18 cellular contexts compared by ENCODE assay signal in genomic region chr10:8326702-8327423, GRCh38.
DNase-seq lines count a peak whose midpoint lies in the region; ATAC-seq and TF ChIP-seq lines count a peak whose summit lies in the region.
"Had no signal": no experiment of that assay in that cellular context is flagged by ENCODE, and none has a peak within 500 bp of the region (broad histone marks: within the 10 kb centered on the region; RNA-seq: fewer than 3 reads in every experiment).

No MANE protein-coding gene starts in this region.

- CTCF ChIA-PET in activated CD8-positive, alpha-beta memory T cell treated with anti-CD3 and anti-CD28 coated beads, Interleukin-2, amount 10 ng/mL, durations not matched to agents 7 days and 5 days (lab: Charles Lee) = no interaction called here
- CTCF ChIA-PET in HEK293 (lab: Yijun Ruan, JAX) = interaction anchor here (0.6 to 0.7 kb wide), 2 partner anchors 257 to 883 kb away, joined by 3 to 4 read pairs; no protein-coding TSS in a partner anchor
- CTCF ChIA-PET in naive thymus-derived CD4-positive, alpha-beta T cell (lab: Charles Lee) = no interaction called here

- no peak for ATAC-seq in activated CD8-positive, alpha-beta memory T cell treated with anti-CD3 and anti-CD28 coated beads, Interleukin-2, amount 10 ng/mL, durations not matched to agents 7 days and 5 days
- no peak for ATAC-seq in naive thymus-derived CD4-positive, alpha-beta T cell
- ATAC-seq in HG03097 (IDR thresholded peaks at IDR 0.05; ENCODE audit: low FRiP score, unreplicated experiment) = no peak
- ATAC-seq: A549 had no signal

- H3K9me3 Mint-ChIP-seq in activated CD8-positive, alpha-beta memory T cell treated with anti-CD3 and anti-CD28 coated beads, Interleukin-2, amount 10 ng/mL, durations not matched to agents 7 days and 5 days (ENCODE audit: low read depth) = no peaks in the 10 kb centered on the region
- H3K9me3 Mint-ChIP-seq in T-helper 2 cell treated with Interferon-gamma antibody and Interleukin-4, amounts not matched to agents 5 μg/mL and 100 μg/mL, for 36 hours = no peaks in the 10 kb centered on the region
- H3K9me3 Mint-ChIP-seq in naive thymus-derived CD4-positive, alpha-beta T cell = no peaks in the 10 kb centered on the region

- peaks cover 15% of the 10 kb centered on the region for H3K36me3 Mint-ChIP-seq in activated CD8-positive, alpha-beta memory T cell treated with anti-CD3 and anti-CD28 coated beads, Interleukin-2, amount 10 ng/mL, durations not matched to agents 7 days and 5 days
- H3K36me3 Mint-ChIP-seq in T-helper 2 cell treated with Interferon-gamma antibody and Interleukin-4, amounts not matched to agents 5 μg/mL and 100 μg/mL, for 36 hours (ENCODE audit: low read depth) = peaks cover 10% of the 10 kb centered on the region
- H3K36me3 Mint-ChIP-seq in naive thymus-derived CD4-positive, alpha-beta T cell = peaks cover 0 to 11% (median 0%) of the 10 kb centered on the region in 5 donors

- no peak for DNase-seq in activated CD8-positive, alpha-beta memory T cell treated with anti-CD3 and anti-CD28 coated beads, Interleukin-2, amount 10 ng/mL, durations not matched to agents 7 days and 5 days
- no peak for DNase-seq in activated CD8-positive, alpha-beta memory T cell treated with anti-CD3 and anti-CD28 coated beads, Interleukin-2, amount 50 U/mL, for 48 hours
- no peak for DNase-seq in T-helper 2 cell treated with Interferon-gamma antibody and Interleukin-4, amounts not matched to agents 5 μg/mL and 100 μg/mL, for 36 hours (ENCODE audit: low spot score)
- DNase-seq in naive thymus-derived CD4-positive, alpha-beta T cell = no peak
- DNase-seq in NCI-H2227 (lab: John Stamatoyannopoulos, UW; ENCODE audit: unreplicated experiment) (no peak), suprapubic skin (ENCODE audit: low spot score in 2 of 2) (no peak)
- DNase-seq: DMS79 treated with DMSO at 0.1 percent for 48 hours, GDM1, GOT3, NCI-H187 treated with DMSO at 0.1 percent for 48 hours, NCI-H2171 treated with DMSO at 0.1 percent for 48 hours, NCI-H510A treated with DMSO at 0.1 percent for 48 hours, Peyer's patch, SHP77 had no signal

- POLR2A ChIA-PET in HEK293 (lab: Yijun Ruan, JAX) = no interaction called here
- POLR2A ChIA-PET in naive thymus-derived CD4-positive, alpha-beta T cell (lab: Charles Lee) = no interaction called here

- H3K9me3 ChIP-seq in HEK293 (ENCODE audit: control insufficient read depth, insufficient read depth, low read depth, low read length) = no peaks in the 10 kb centered on the region
- no peaks in the 10 kb centered on the region for H3K9me3 ChIP-seq in naive thymus-derived CD4-positive, alpha-beta T cell (ENCODE audit: control insufficient read depth in 2 of 3, low read length in 3 of 3)
- no peaks in the 10 kb centered on the region for H3K9me3 ChIP-seq in suprapubic skin
- H3K9me3 ChIP-seq: A549, Peyer's patch had no signal

- H3K4me1 Mint-ChIP-seq in activated CD8-positive, alpha-beta memory T cell treated with anti-CD3 and anti-CD28 coated beads, Interleukin-2, amount 10 ng/mL, durations not matched to agents 7 days and 5 days = peaks cover 63% of the 10 kb centered on the region
- peaks cover 87% of the 10 kb centered on the region for H3K4me1 Mint-ChIP-seq in T-helper 2 cell treated with Interferon-gamma antibody and Interleukin-4, amounts not matched to agents 5 μg/mL and 100 μg/mL, for 36 hours (ENCODE audit: low read depth)
- H3K4me1 Mint-ChIP-seq in naive thymus-derived CD4-positive, alpha-beta T cell = peaks cover 22 to 67% (median 37%) of the 10 kb centered on the region in 7 donors

- H3K4me3 Mint-ChIP-seq in activated CD8-positive, alpha-beta memory T cell treated with anti-CD3 and anti-CD28 coated beads, Interleukin-2, amount 10 ng/mL, durations not matched to agents 7 days and 5 days = no peak overlapping the region
- H3K4me3 Mint-ChIP-seq in T-helper 2 cell treated with Interferon-gamma antibody and Interleukin-4, amounts not matched to agents 5 μg/mL and 100 μg/mL, for 36 hours = peak overlapping the region; percentile 75
- peak overlapping the region in 9 of 10 donors; percentile 2 to 56 (median 27) for H3K4me3 Mint-ChIP-seq in naive thymus-derived CD4-positive, alpha-beta T cell

- H3K27me3 Mint-ChIP-seq in activated CD8-positive, alpha-beta memory T cell treated with anti-CD3 and anti-CD28 coated beads, Interleukin-2, amount 10 ng/mL, durations not matched to agents 7 days and 5 days = no peaks in the 10 kb centered on the region
- no peaks in the 10 kb centered on the region for H3K27me3 Mint-ChIP-seq in T-helper 2 cell treated with Interferon-gamma antibody and Interleukin-4, amounts not matched to agents 5 μg/mL and 100 μg/mL, for 36 hours (ENCODE audit: low read depth)
- H3K27me3 Mint-ChIP-seq in naive thymus-derived CD4-positive, alpha-beta T cell = peaks cover 0 to 14% (median 0%) of the 10 kb centered on the region in 5 donors

- H3K27ac Mint-ChIP-seq in activated CD8-positive, alpha-beta memory T cell treated with anti-CD3 and anti-CD28 coated beads, Interleukin-2, amount 10 ng/mL, durations not matched to agents 7 days and 5 days = peak overlapping the region; percentile 73
- H3K27ac Mint-ChIP-seq in T-helper 2 cell treated with Interferon-gamma antibody and Interleukin-4, amounts not matched to agents 5 μg/mL and 100 μg/mL, for 36 hours = peak overlapping the region; percentile 90
- H3K27ac Mint-ChIP-seq in naive thymus-derived CD4-positive, alpha-beta T cell = peak overlapping the region in 3 of 9 donors; percentile 28 to 71 (median 43)

- intact Hi-C loops in naive thymus-derived CD4-positive, alpha-beta T cell (cut with micrococcal nuclease) = no loop called here

- H3K4me1 ChIP-seq in HEK293 (ENCODE audit: control insufficient read depth, insufficient read depth, low read length) (peaks cover 20% of the 10 kb centered on the region), suprapubic skin (peaks cover under 1% of the 10 kb centered on the region)
- H3K4me1 ChIP-seq in naive thymus-derived CD4-positive, alpha-beta T cell (ENCODE audit: control insufficient read depth in 2 of 2, insufficient read depth in 2 of 2, low read length in 2 of 2) = peaks cover 4 to 12% of the 10 kb centered on the region in 2 donors
- H3K4me1 ChIP-seq: A549, Peyer's patch had no signal

- TF ChIP-seq POLR2A in suprapubic skin (IDR thresholded peaks at IDR 0.05) = no peak

- TF ChIP-seq CTCF in HEK293 (tag by site-specific recombination; IDR thresholded peaks at IDR 0.05) = no peak
- no peak for TF ChIP-seq CTCF in suprapubic skin (IDR thresholded peaks at IDR 0.05)

- 66% methylated on average over 9 of the region's 9 CpGs for WGBS in suprapubic skin

- no peaks in the 10 kb centered on the region for H3K27me3 ChIP-seq in naive thymus-derived CD4-positive, alpha-beta T cell (ENCODE audit: control insufficient read depth in 2 of 2, insufficient read depth in 2 of 2, low read length in 2 of 2)
- H3K27me3 ChIP-seq in suprapubic skin = peaks cover 10% of the 10 kb centered on the region
- H3K27me3 ChIP-seq: Peyer's patch had no signal

- no peaks in the 10 kb centered on the region for H3K36me3 ChIP-seq in HEK293 (ENCODE audit: control insufficient read depth in 2 of 2, insufficient read depth in 1 of 2, low read length in 2 of 2)
- no peaks in the 10 kb centered on the region for H3K36me3 ChIP-seq in naive thymus-derived CD4-positive, alpha-beta T cell (ENCODE audit: control insufficient read depth in 2 of 3, insufficient read depth in 3 of 3, low read length in 3 of 3)
- H3K36me3 ChIP-seq in suprapubic skin = no peaks in the 10 kb centered on the region
- H3K36me3 ChIP-seq: Peyer's patch had no signal

- no peak for TF ChIP-seq EP300 in suprapubic skin (IDR thresholded peaks at IDR 0.05)

- no peak overlapping the region for H3K4me3 ChIP-seq in HEK293 (ENCODE audit: low read depth, low read length)
- H3K4me3 ChIP-seq in naive thymus-derived CD4-positive, alpha-beta T cell (ENCODE audit: low read length) = no peak overlapping the region
- no peak overlapping the region for H3K4me3 ChIP-seq in suprapubic skin
- H3K4me3 ChIP-seq: A549, Peyer's patch had no signal

- H3K27ac ChIP-seq in HEK293 (ENCODE audit: extremely low read depth, low read depth, low read length) = no peak overlapping the region
- no peak overlapping the region for H3K27ac ChIP-seq in naive thymus-derived CD4-positive, alpha-beta T cell (ENCODE audit: low read depth, low read length)
- no peak overlapping the region for H3K27ac ChIP-seq in suprapubic skin
- H3K27ac ChIP-seq: A549, KMS-11, Peyer's patch had no signal

TF ChIP-seq in HEK293, 187 proteins besides CTCF, POLR2A, EP300 and RAD21 (continues in another document):
- TF ChIP-seq, protein P1, sequence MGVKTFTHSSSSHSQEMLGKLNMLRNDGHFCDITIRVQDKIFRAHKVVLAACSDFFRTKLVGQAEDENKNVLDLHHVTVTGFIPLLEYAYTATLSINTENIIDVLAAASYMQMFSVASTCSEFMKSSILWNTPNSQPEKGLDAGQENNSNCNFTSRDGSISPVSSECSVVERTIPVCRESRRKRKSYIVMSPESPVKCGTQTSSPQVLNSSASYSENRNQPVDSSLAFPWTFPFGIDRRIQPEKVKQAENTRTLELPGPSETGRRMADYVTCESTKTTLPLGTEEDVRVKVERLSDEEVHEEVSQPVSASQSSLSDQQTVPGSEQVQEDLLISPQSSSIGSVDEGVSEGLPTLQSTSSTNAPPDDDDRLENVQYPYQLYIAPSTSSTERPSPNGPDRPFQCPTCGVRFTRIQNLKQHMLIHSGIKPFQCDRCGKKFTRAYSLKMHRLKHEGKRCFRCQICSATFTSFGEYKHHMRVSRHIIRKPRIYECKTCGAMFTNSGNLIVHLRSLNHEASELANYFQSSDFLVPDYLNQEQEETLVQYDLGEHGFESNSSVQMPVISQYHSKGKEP (tag by site-specific recombination; IDR thresholded peaks at IDR 0.05) = no peak
- TF ChIP-seq ZNF843 (tag by site-specific recombination; IDR thresholded peaks at IDR 0.05) = peak; percentile 72
- no peak for TF ChIP-seq KLF8 (tag by site-specific recombination; IDR thresholded peaks at IDR 0.05)
- no peak for TF ChIP-seq ZIC2 (tag by site-specific recombination; IDR thresholded peaks at IDR 0.05)
